1 cellular context compared by ENCODE assay signal in genomic region chr3:148727242-148727641, GRCh38.
TF ChIP-seq lines count a peak whose summit lies in the region.

No MANE protein-coding gene starts in this region.

TF ChIP-seq in HepG2, 621 proteins besides CTCF, POLR2A, EP300 and RAD21 (continued from another document):
- TF ChIP-seq HOMEZ (CRISPR knock-in tag; IDR thresholded peaks at IDR 0.05; ENCODE audit: low read depth) (peak; percentile 65; the same call in 1 of the 2 replicates), GABPB1 (CRISPR knock-in tag; IDR thresholded peaks at IDR 0.05) (peak; percentile 42; the same call in 1 of the 2 replicates)
